In genomic region chr14:85172290-85172689, GRCh38 we compare ENCODE assay signal across 17 cellular contexts.
DNase-seq lines count a peak whose midpoint lies in the region; ATAC-seq, FAIRE-seq and TF ChIP-seq lines count a peak whose summit lies in the region.
"Had no signal": no experiment of that assay in that cellular context is flagged by ENCODE, and none has a peak within 500 bp of the region (broad histone marks: within the 10 kb centered on the region; RNA-seq: fewer than 3 reads in every experiment).

No MANE protein-coding gene starts in this region.

- H4K20me1 ChIP-seq in mammary epithelial cell (ENCODE audit: insufficient read depth, low read length) (no peaks in the 10 kb centered on the region), keratinocyte (ENCODE audit: control insufficient read depth, extremely low read depth, insufficient read depth, low read length) (no peaks in the 10 kb centered on the region)
- H4K20me1 ChIP-seq: BLaER1 treated with 17β-estradiol and CSF1 and Interleukin-3, amounts not matched to agents 10 nM and 100 nM had no signal

- CTCF ChIA-PET in mammary epithelial cell (lab: Charles Lee; ENCODE audit: low non-redundant PET) (no interaction called here), MCF 10A (lab: Yijun Ruan, JAX) (interaction anchor here (0.7 kb wide), 1 partner anchor 88 kb away, joined by 3 read pairs; no protein-coding TSS in a partner anchor)

- H3K9me3 ChIP-seq in mammary epithelial cell (replicated peaks; ENCODE audit: insufficient read depth, low read length): no peaks in the 10 kb centered on the region
- H3K9me3 ChIP-seq in keratinocyte (ENCODE audit: control insufficient read depth, low read depth, low read length): no peaks in the 10 kb centered on the region
- H3K9me3 ChIP-seq: BLaER1 treated with 17β-estradiol and CSF1 and Interleukin-3, amounts not matched to agents 10 nM and 100 nM had no signal

- H3K27me3 Mint-ChIP-seq in MCF 10A (ENCODE audit: insufficient read depth, unreplicated experiment): no peaks in the 10 kb centered on the region
- H3K27me3 Mint-ChIP-seq in activated T-cell treated with anti-CD3 and anti-CD28 coated beads, Interleukin-2, amount 50 U/mL, for 72 hours (ENCODE audit: low read depth): no peaks in the 10 kb centered on the region
- H3K27me3 Mint-ChIP-seq: CD4-positive, CD25-positive, alpha-beta regulatory T cell had no signal

- peak; percentile 88 for FAIRE-seq in keratinocyte (lab: Jason Lieb, UNC)
- FAIRE-seq: GM12878, GM18507 had no signal

- dilution Hi-C loops in mammary epithelial cell (cut with HindIII; ENCODE audit: low sequenced_read_pairs) (no loop called here), keratinocyte (cut with MboI; ENCODE audit: extremely low pct_ligation_motif_present, low sequenced_read_pairs) (no loop called here)

- H3K36me3 Mint-ChIP-seq in MCF 10A (ENCODE audit: insufficient read depth, unreplicated experiment): no peaks in the 10 kb centered on the region
- H3K36me3 Mint-ChIP-seq in activated T-cell treated with anti-CD3 and anti-CD28 coated beads, Interleukin-2, amount 50 U/mL, for 72 hours (ENCODE audit: insufficient read depth in 2 of 2): no peaks in the 10 kb centered on the region
- H3K36me3 Mint-ChIP-seq: CD4-positive, CD25-positive, alpha-beta regulatory T cell had no signal

- H2AFZ ChIP-seq in mammary epithelial cell (ENCODE audit: low read depth, low read length) (peak overlapping the region; percentile 49), keratinocyte (ENCODE audit: control insufficient read depth, low read length) (peak overlapping the region; percentile 66)
- H2AFZ ChIP-seq: GM23248 had no signal

- H3K9me1 ChIP-seq in keratinocyte (ENCODE audit: control insufficient read depth, extremely low read depth, insufficient read depth, low read length): no peaks in the 10 kb centered on the region

- no peak overlapping the region for H3K9ac ChIP-seq in mammary epithelial cell (ENCODE audit: insufficient read depth, low read length)
- no peak overlapping the region for H3K9ac ChIP-seq in keratinocyte (ENCODE audit: control insufficient read depth, extremely low read depth, insufficient read depth, low read length)
- H3K9ac ChIP-seq: BLaER1 treated with 17β-estradiol and CSF1 and Interleukin-3, amounts not matched to agents 10 nM and 100 nM; GM23248 had no signal

- TF ChIP-seq CTCF in mammary epithelial cell (conservative IDR thresholded peaks at IDR 0.05 in 1 of 2, IDR thresholded peaks at IDR 0.05 in 1 of 2; ENCODE audit: extremely low read depth in 1 of 2, insufficient read depth in 1 of 2, low read depth in 1 of 2, low read length in 2 of 2) (no peak), MCF 10A (IDR thresholded peaks at IDR 0.05; ENCODE audit: unreplicated experiment) (no peak), epithelial cell of esophagus (IDR thresholded peaks at IDR 0.05; ENCODE audit: insufficient read depth, low read depth, low read length, missing control alignments) (no peak), keratinocyte (optimal IDR thresholded peaks at IDR 0.05 in 1 of 3, IDR thresholded peaks at IDR 0.05 in 1 of 3, conservative IDR thresholded peaks at IDR 0.05 in 1 of 3; ENCODE audit: extremely low read depth in 1 of 3, insufficient read depth in 2 of 3, low read length in 3 of 3) (no peak)

- in situ Hi-C loops in mammary epithelial cell (cut with MboI; ENCODE audit: low sequenced_read_pairs in 2 of 2): no loop called here

- POLR2A ChIA-PET in MCF 10A (lab: Yijun Ruan, JAX): interaction anchor here (0.6 to 1.5 kb wide), 2 partner anchors 358 to 738 kb away, joined by 3 read pairs; partner anchors contain the start of gene FLRT2

- H3K4me3 Mint-ChIP-seq in MCF 10A (ENCODE audit: unreplicated experiment): no peak overlapping the region
- no peak overlapping the region for H3K4me3 Mint-ChIP-seq in activated T-cell treated with anti-CD3 and anti-CD28 coated beads, Interleukin-2, amount 50 U/mL, for 72 hours
- H3K4me3 Mint-ChIP-seq: CD4-positive, CD25-positive, alpha-beta regulatory T cell; H9 had no signal

- H3K9me3 Mint-ChIP-seq in MCF 10A (ENCODE audit: unreplicated experiment): no peaks in the 10 kb centered on the region
- H3K9me3 Mint-ChIP-seq in activated T-cell treated with anti-CD3 and anti-CD28 coated beads, Interleukin-2, amount 50 U/mL, for 72 hours: peaks cover 3 to 5% of the 10 kb centered on the region in 2 donors
- H3K9me3 Mint-ChIP-seq: H9 had no signal

- intact Hi-C loops in mammary epithelial cell (cut with micrococcal nuclease) (no loop called here), MCF 10A (cut with micrococcal nuclease) (no loop called here)

- ATAC-seq in HG02759 (IDR thresholded peaks at IDR 0.05; ENCODE audit: unreplicated experiment): no peak
- ATAC-seq in activated T-cell treated with anti-CD3 and anti-CD28 coated beads, Interleukin-2, amount 50 U/mL, for 72 hours (replicated peaks in 1 of 2): no peak
- ATAC-seq: GM12878 had no signal

- H3K4me1 Mint-ChIP-seq in MCF 10A (ENCODE audit: insufficient read depth, unreplicated experiment): peaks cover 5% of the 10 kb centered on the region
- no peaks in the 10 kb centered on the region for H3K4me1 Mint-ChIP-seq in activated T-cell treated with anti-CD3 and anti-CD28 coated beads, Interleukin-2, amount 50 U/mL, for 72 hours (ENCODE audit: low read depth)
- H3K4me1 Mint-ChIP-seq: CD4-positive, CD25-positive, alpha-beta regulatory T cell had no signal

- BruUV-seq in mammary epithelial cell (replicated peaks; lab: Mats Ljungman, UMichigan): no TSS peak
- no TSS peak for BruUV-seq in MCF 10A (replicated peaks; lab: Mats Ljungman, UMichigan)

- H3K27ac ChIP-seq in mammary epithelial cell (ENCODE audit: insufficient read depth, low read depth, low read length) (no peak overlapping the region), keratinocyte (ENCODE audit: control insufficient read depth, insufficient read depth, low read length) (no peak overlapping the region)
- H3K27ac ChIP-seq: BLaER1 treated with 17β-estradiol and CSF1 and Interleukin-3, amounts not matched to agents 10 nM and 100 nM; GM23248 had no signal

- H3K27ac Mint-ChIP-seq in MCF 10A (ENCODE audit: low read depth, unreplicated experiment): no peak overlapping the region
- no peak overlapping the region for H3K27ac Mint-ChIP-seq in activated T-cell treated with anti-CD3 and anti-CD28 coated beads, Interleukin-2, amount 50 U/mL, for 72 hours
- H3K27ac Mint-ChIP-seq: H9 had no signal

- H3K4me3 ChIP-seq in mammary epithelial cell (replicated peaks in 1 of 3; ENCODE audit: insufficient read depth in 1 of 3, low read depth in 2 of 3, low read length in 3 of 3): no peak overlapping the region
- H3K4me3 ChIP-seq in epithelial cell of esophagus (ENCODE audit: low read length): no peak overlapping the region
- H3K4me3 ChIP-seq in keratinocyte (ENCODE audit: control insufficient read depth in 2 of 3, extremely low read depth in 1 of 3, insufficient read depth in 2 of 3, low read depth in 1 of 3, low read length in 3 of 3): peak overlapping the region in 1 of 3 experiments; percentile 18
- H3K4me3 ChIP-seq: BLaER1 treated with 17β-estradiol and CSF1 and Interleukin-3, amounts not matched to agents 10 nM and 100 nM; GM12878; GM23248 had no signal

- H3K79me2 ChIP-seq in mammary epithelial cell (ENCODE audit: insufficient read depth, low read length) (no peaks in the 10 kb centered on the region), keratinocyte (ENCODE audit: control insufficient read depth, insufficient read depth, low read length) (no peaks in the 10 kb centered on the region)

- H3K27me3 ChIP-seq in mammary epithelial cell (ENCODE audit: insufficient read depth, low read length) (no peaks in the 10 kb centered on the region), keratinocyte (ENCODE audit: control insufficient read depth, extremely low read depth, insufficient read depth, low read length) (no peaks in the 10 kb centered on the region)
- H3K27me3 ChIP-seq: BLaER1 treated with 17β-estradiol and CSF1 and Interleukin-3, amounts not matched to agents 10 nM and 100 nM had no signal

- DNase-seq in mammary epithelial cell (peak; percentile 79), MCF 10A (ENCODE audit: unreplicated experiment) (no peak), epithelial cell of esophagus (ENCODE audit: low read depth) (peak; percentile 88), keratinocyte (ENCODE audit: low read depth, low spot score) (peak; percentile 61)
- DNase-seq in activated CD8-positive, alpha-beta memory T cell treated with anti-CD3 and anti-CD28 coated beads for 24 hours: no peak
- no peak for DNase-seq in activated T-cell treated with anti-CD3 and anti-CD28 coated beads, Interleukin-2, amount 50 U/mL, for 72 hours
- DNase-seq: ACHN; Calu3; CD4-positive, CD25-positive, alpha-beta regulatory T cell; DMS 273 treated with DMSO at 0.1 percent for 48 hours; DMS79; GM23248; H9 had no signal

- peaks cover 3% of the 10 kb centered on the region for H3K4me1 ChIP-seq in mammary epithelial cell (ENCODE audit: insufficient read depth, low read length)
- H3K4me1 ChIP-seq in keratinocyte (ENCODE audit: control insufficient read depth, extremely low read depth, insufficient read depth, low read length): peaks cover 15% of the 10 kb centered on the region
- H3K4me1 ChIP-seq: BLaER1 treated with 17β-estradiol and CSF1 and Interleukin-3, amounts not matched to agents 10 nM and 100 nM had no signal

- H3K36me3 ChIP-seq in mammary epithelial cell (ENCODE audit: insufficient read depth, low read length) (no peaks in the 10 kb centered on the region), keratinocyte (ENCODE audit: control insufficient read depth in 2 of 2, extremely low read depth in 1 of 2, insufficient read depth in 2 of 2, low read length in 2 of 2) (no peaks in the 10 kb centered on the region)
- H3K36me3 ChIP-seq: BLaER1 treated with 17β-estradiol and CSF1 and Interleukin-3, amounts not matched to agents 10 nM and 100 nM had no signal

- no peak overlapping the region for H3K4me2 ChIP-seq in mammary epithelial cell (ENCODE audit: insufficient read depth, low read depth, low read length)
- peak overlapping the region; percentile 37 for H3K4me2 ChIP-seq in keratinocyte (ENCODE audit: control insufficient read depth, extremely low read depth, insufficient read depth, low read depth, low read length)
- H3K4me2 ChIP-seq: BLaER1 treated with 17β-estradiol and CSF1 and Interleukin-3, amounts not matched to agents 10 nM and 100 nM had no signal

- WGBS in mammary epithelial cell (ENCODE audit: low coverage, missing lambda C conversion rate): 76% methylated on average over 2 of the region's 2 CpGs

Comparison
In these comparisons a context has a peak if more than half of its experiments do, and no peak if none do; other contexts are left out.
1. DNase-seq: peak in mammary epithelial cell (single experiment), epithelial cell of esophagus (single experiment) and keratinocyte (single experiment); none in MCF 10A (single experiment), activated CD8-positive, alpha-beta memory T cell treated with anti-CD3 and anti-CD28 coated beads for 24 hours (single experiment) and activated T-cell treated with anti-CD3 and anti-CD28 coated beads, Interleukin-2, amount 50 U/mL, for 72 hours (0 of 2).